In the genomic region with DNA sequence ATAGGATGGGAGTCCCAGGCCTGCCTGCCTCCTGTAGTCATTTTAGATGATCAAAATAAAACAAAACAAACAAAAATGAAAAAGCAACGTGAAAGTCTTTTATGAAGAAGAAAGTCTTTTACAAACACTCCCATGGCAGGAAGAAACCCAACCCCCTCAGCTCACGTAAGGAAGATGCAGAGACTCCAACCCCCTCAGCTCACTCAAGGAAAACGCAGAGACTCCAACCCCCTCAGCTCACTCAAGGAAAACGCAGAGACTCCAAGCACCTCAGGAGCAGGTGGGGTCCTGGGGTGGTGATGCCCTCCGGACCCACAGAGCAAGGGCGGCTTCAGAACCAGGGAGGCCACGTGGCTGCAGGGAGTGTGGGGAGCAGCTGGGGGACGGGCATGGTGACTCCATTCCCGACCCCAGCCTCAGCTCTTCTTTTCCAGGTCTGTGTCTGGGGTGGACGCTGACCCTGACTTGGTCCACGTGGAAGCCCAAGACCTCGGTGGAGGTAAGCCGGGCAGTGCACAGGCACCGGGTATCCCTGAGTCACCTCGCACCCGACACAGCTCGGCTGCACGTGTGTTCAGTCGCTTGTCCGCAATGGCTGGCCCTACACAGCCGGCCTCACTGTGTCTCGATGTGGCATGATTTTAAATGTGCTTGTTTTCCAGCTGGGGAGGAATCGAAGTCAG, we compare ENCODE assay signal across 24 cellular contexts.
"Had no signal": no experiment of that assay in that cellular context is flagged by ENCODE, and none has a peak within 500 bp of the region (broad histone marks: within the 10 kb centered on the region; RNA-seq: fewer than 3 reads in every experiment).

No MANE protein-coding gene starts in this region.

- H3K27ac ChIP-seq: coronary artery, esophagus squamous epithelium, neural progenitor cell, ovary, psoas muscle, sigmoid colon, testis, tibial artery had no signal

- H3K4me2 ChIP-seq: neural progenitor cell had no signal

- H3K9me3 ChIP-seq: esophagus squamous epithelium, mucosa of descending colon, ovary, psoas muscle, sigmoid colon, testis, tibial artery had no signal

- H2AFZ ChIP-seq: neural progenitor cell had no signal

- H3K4me1 ChIP-seq: esophagus squamous epithelium, neural progenitor cell, psoas muscle, sigmoid colon, tibial artery had no signal

- ATAC-seq: mucosa of descending colon; natural killer cell treated with Interleukin-12 subunit alpha and Interleukin-12 subunit beta and Interleukin-15 and Interleukin-18, amount 100 ng/mL, for 72 hours; psoas muscle; right cardiac atrium; stimulated activated memory B cell treated with anti-CD40 and anti-IgM and Interleukin-4, amounts not matched to agents 10 μg/mL and 1 μg/mL and 100 μg/mL, for 72 hours; stimulated activated naive CD8-positive, alpha-beta T cell treated with anti-CD3 and anti-CD28 coated beads, Interleukin-15, Interleukin-2, amounts not matched to agents 100 U/mL and 50 U/mL, for 24 hours had no signal

- H3K4me1 Mint-ChIP-seq: mesothelial cell of epicardium; naive B cell; stimulated activated memory B cell treated with anti-CD40 and anti-IgM and Interleukin-4, amounts not matched to agents 10 μg/mL and 1 μg/mL and 100 μg/mL, for 72 hours had no signal

- H3K9me3 Mint-ChIP-seq: mesothelial cell of epicardium; natural killer cell treated with Interleukin-12 subunit alpha and Interleukin-12 subunit beta and Interleukin-15 and Interleukin-18, amount 100 ng/mL, for 72 hours; neural progenitor cell; type B pancreatic cell had no signal

- H3K27ac Mint-ChIP-seq: mesothelial cell of epicardium; naive B cell; natural killer cell treated with Interleukin-12 subunit alpha and Interleukin-12 subunit beta and Interleukin-15 and Interleukin-18, amount 100 ng/mL, for 72 hours; neural progenitor cell; stimulated activated memory B cell treated with anti-CD40 and anti-IgM and Interleukin-4, amounts not matched to agents 10 μg/mL and 1 μg/mL and 100 μg/mL, for 72 hours; type B pancreatic cell had no signal

- H3K36me3 Mint-ChIP-seq: mesothelial cell of epicardium; naive B cell; natural killer cell treated with Interleukin-12 subunit alpha and Interleukin-12 subunit beta and Interleukin-15 and Interleukin-18, amount 100 ng/mL, for 72 hours; neural progenitor cell; stimulated activated memory B cell treated with anti-CD40 and anti-IgM and Interleukin-4, amounts not matched to agents 10 μg/mL and 1 μg/mL and 100 μg/mL, for 72 hours had no signal

- H3K4me3 ChIP-seq: coronary artery, esophagus squamous epithelium, lung, mucosa of descending colon, neural progenitor cell, ovary, psoas muscle, sigmoid colon, testis, tibial artery had no signal

- H3K9ac ChIP-seq: neural progenitor cell had no signal

- H3K27me3 Mint-ChIP-seq: naive B cell; natural killer cell treated with Interleukin-12 subunit alpha and Interleukin-12 subunit beta and Interleukin-15 and Interleukin-18, amount 100 ng/mL, for 72 hours had no signal

- DNase-seq: dermis blood vessel endothelial cell; effector memory CD4-positive, alpha-beta T cell; esophagus squamous epithelium; foreskin melanocyte; hypothalamus; mesenchymal stem cell; mucosa of descending colon; naive B cell; ovary; sigmoid colon; stimulated activated CD4-positive, alpha-beta T cell treated with anti-CD3 and anti-CD28 coated beads, Interleukin-4, amount 100 ng/mL, for 4 hours; stimulated activated naive CD8-positive, alpha-beta T cell treated with anti-CD3 and anti-CD28 coated beads, Interleukin-15, Interleukin-2, amounts not matched to agents 100 U/mL and 50 U/mL, for 24 hours; substantia nigra; testis; tibial artery had no signal

- H3K4me3 Mint-ChIP-seq: mesothelial cell of epicardium; naive B cell; natural killer cell treated with Interleukin-12 subunit alpha and Interleukin-12 subunit beta and Interleukin-15 and Interleukin-18, amount 100 ng/mL, for 72 hours; neural progenitor cell; stimulated activated memory B cell treated with anti-CD40 and anti-IgM and Interleukin-4, amounts not matched to agents 10 μg/mL and 1 μg/mL and 100 μg/mL, for 72 hours; type B pancreatic cell had no signal

- H3K36me3 ChIP-seq: esophagus squamous epithelium, neural progenitor cell, ovary, sigmoid colon, tibial artery had no signal

- H3K27me3 ChIP-seq: neural progenitor cell, ovary, sigmoid colon, testis, tibial artery had no signal
